Comparison of ENCODE assay signal across 18 cellular contexts in the genomic region with DNA sequence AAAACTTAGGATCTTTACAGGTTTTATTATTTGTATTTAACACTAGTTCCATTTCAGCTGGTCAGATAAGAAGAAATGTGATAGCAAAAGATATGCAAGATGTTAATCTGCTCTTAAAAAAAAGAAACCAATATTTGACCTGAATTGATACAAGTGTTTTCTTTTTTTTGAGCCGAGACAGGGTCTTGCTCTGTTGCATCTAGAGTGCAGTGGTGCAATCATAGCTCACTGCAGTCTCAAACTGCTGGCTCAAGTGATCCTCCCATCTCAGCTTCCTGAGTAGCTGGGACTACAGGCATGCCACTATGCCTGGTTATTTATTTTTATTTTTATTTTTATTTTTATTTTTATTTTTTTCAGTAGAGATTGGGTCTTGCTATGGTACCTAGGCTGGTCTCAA.
DNase-seq lines count a peak whose midpoint lies in the region; ATAC-seq and TF ChIP-seq lines count a peak whose summit lies in the region.
"Had no signal": no experiment of that assay in that cellular context is flagged by ENCODE, and none has a peak within 500 bp of the region (broad histone marks: within the 10 kb centered on the region; RNA-seq: fewer than 3 reads in every experiment).

No MANE protein-coding gene starts in this region.

- no peaks in the 10 kb centered on the region for H3K27me3 Mint-ChIP-seq in activated B cell treated with CpG ODN at 0.5 μM for 24 hours
- no peaks in the 10 kb centered on the region for H3K27me3 Mint-ChIP-seq in naive thymus-derived CD4-positive, alpha-beta T cell
- H3K27me3 Mint-ChIP-seq: CD4-positive, CD25-positive, alpha-beta regulatory T cell; CD8-positive, alpha-beta memory T cell had no signal

- H3K9me3 ChIP-seq in DOHH2 (ENCODE audit: control insufficient read depth, insufficient read depth, low read length) (peaks cover 4% of the 10 kb centered on the region; the same call in 1 of the 2 replicates), smooth muscle cell (replicated peaks; ENCODE audit: low read depth) (no peaks in the 10 kb centered on the region)
- no peaks in the 10 kb centered on the region for H3K9me3 ChIP-seq in naive thymus-derived CD4-positive, alpha-beta T cell (ENCODE audit: control insufficient read depth in 2 of 3, low read length in 3 of 3)
- H3K9me3 ChIP-seq: HAP-1 had no signal

- CTCF ChIA-PET in activated B cell treated with CpG ODN at 0.5 μM for 24 hours (lab: Charles Lee) = interaction anchor here (2.0 kb wide), 1 partner anchor 39 kb away, joined by 6 read pairs; no protein-coding TSS in a partner anchor
- CTCF ChIA-PET in naive thymus-derived CD4-positive, alpha-beta T cell (lab: Charles Lee) = no interaction called here

- no peak overlapping the region for H3K9ac ChIP-seq in smooth muscle cell (ENCODE audit: low read depth)
- H3K9ac ChIP-seq: BLaER1 treated with 17β-estradiol and CSF1 and Interleukin-3, amounts not matched to agents 10 nM and 100 nM; GM23248 had no signal

- peaks cover 96% of the 10 kb centered on the region for H3K4me1 ChIP-seq in DOHH2 (ENCODE audit: control insufficient read depth, low read length)
- peaks cover 7% of the 10 kb centered on the region for H3K4me1 ChIP-seq in smooth muscle cell (ENCODE audit: low read depth)
- H3K4me1 ChIP-seq in naive thymus-derived CD4-positive, alpha-beta T cell (ENCODE audit: control insufficient read depth in 2 of 2, insufficient read depth in 2 of 2, low read length in 2 of 2) = no peaks in the 10 kb centered on the region
- H3K4me1 ChIP-seq: HAP-1 had no signal

- H3K4me3 ChIP-seq in DOHH2 (ENCODE audit: low read length) = peak overlapping the region; percentile 61
- no peak overlapping the region for H3K4me3 ChIP-seq in smooth muscle cell
- no peak overlapping the region for H3K4me3 ChIP-seq in naive thymus-derived CD4-positive, alpha-beta T cell (ENCODE audit: low read length)
- H3K4me3 ChIP-seq: BLaER1 treated with 17β-estradiol and CSF1 and Interleukin-3, amounts not matched to agents 10 nM and 100 nM; GM23248; HAP-1; K562 had no signal

- TF ChIP-seq CTCF in DOHH2 (IDR thresholded peaks at IDR 0.05; ENCODE audit: low read depth, low read length, poor library complexity, severe bottlenecking) = no peak
- TF ChIP-seq CTCF in activated B cell treated with CpG ODN at 0.5 μM for 24 hours (IDR thresholded peaks at IDR 0.05) = no peak
- TF ChIP-seq CTCF in smooth muscle cell (IDR thresholded peaks at IDR 0.05; ENCODE audit: borderline replicate concordance, insufficient read depth, poor library complexity, severe bottlenecking) = no peak

- H3K36me3 ChIP-seq in DOHH2 (ENCODE audit: control insufficient read depth, low read length) = peaks cover 3% of the 10 kb centered on the region
- H3K36me3 ChIP-seq in smooth muscle cell (ENCODE audit: low read depth) = no peaks in the 10 kb centered on the region
- no peaks in the 10 kb centered on the region for H3K36me3 ChIP-seq in naive thymus-derived CD4-positive, alpha-beta T cell (ENCODE audit: control insufficient read depth in 2 of 3, insufficient read depth in 3 of 3, low read length in 3 of 3)
- H3K36me3 ChIP-seq: HAP-1 had no signal

- H3K27ac ChIP-seq in DOHH2 (ENCODE audit: low read depth, low read length) = peak overlapping the region; percentile 85
- no peak overlapping the region for H3K27ac ChIP-seq in smooth muscle cell (ENCODE audit: low read depth)
- H3K27ac ChIP-seq in naive thymus-derived CD4-positive, alpha-beta T cell (ENCODE audit: low read depth, low read length) = no peak overlapping the region
- H3K27ac ChIP-seq: BLaER1 treated with 17β-estradiol and CSF1 and Interleukin-3, amounts not matched to agents 10 nM and 100 nM; GM23248; HL-60 had no signal

- peaks cover 7% of the 10 kb centered on the region for H3K79me2 ChIP-seq in DOHH2 (ENCODE audit: control insufficient read depth, low read length)
- H3K79me2 ChIP-seq in smooth muscle cell (ENCODE audit: low read depth) = peaks cover 8% of the 10 kb centered on the region

- DNase-seq in NAMALWA (ENCODE audit: low spot score) (peak; percentile 28), activated B cell treated with CpG ODN at 0.5 μM for 24 hours (no peak), smooth muscle cell (lab: John Stamatoyannopoulos, UW; ENCODE audit: unreplicated experiment) (no peak)
- no peak for DNase-seq in naive thymus-derived CD4-positive, alpha-beta T cell
- DNase-seq: 8988T; CD4-positive, CD25-positive, alpha-beta regulatory T cell; CD8-positive, alpha-beta memory T cell; COR-L47; DMS 273 treated with DMSO at 0.1 percent for 48 hours; GDM1; GM23248 had no signal

- H3K9me2 ChIP-seq in DOHH2 (replicated peaks; ENCODE audit: control insufficient read depth, low read length) = no peaks in the 10 kb centered on the region

- intact Hi-C loops in activated B cell treated with CpG ODN at 0.5 μM for 24 hours (cut with micrococcal nuclease) = loop anchor here (5.0 kb wide), 1 partner anchor 39 kb away; no protein-coding TSS in a partner anchor
- intact Hi-C loops in naive thymus-derived CD4-positive, alpha-beta T cell (cut with micrococcal nuclease) = no loop called here

- peaks cover 3% of the 10 kb centered on the region for H3K9me3 Mint-ChIP-seq in activated B cell treated with CpG ODN at 0.5 μM for 24 hours
- H3K9me3 Mint-ChIP-seq in naive thymus-derived CD4-positive, alpha-beta T cell = no peaks in the 10 kb centered on the region
- H3K9me3 Mint-ChIP-seq: CD4-positive, CD25-positive, alpha-beta regulatory T cell; CD8-positive, alpha-beta memory T cell had no signal

- POLR2A ChIA-PET in activated B cell treated with CpG ODN at 0.5 μM for 24 hours (lab: Charles Lee) = no interaction called here
- POLR2A ChIA-PET in naive thymus-derived CD4-positive, alpha-beta T cell (lab: Charles Lee) = no interaction called here

- 86% methylated on average over 1 of the region's 1 CpG for WGBS in smooth muscle cell (ENCODE audit: low lambda C conversion rate)

- ATAC-seq in activated B cell treated with CpG ODN at 0.5 μM for 24 hours (ENCODE audit: low read depth) (no peak), GM21737 (IDR thresholded peaks at IDR 0.05; ENCODE audit: unreplicated experiment) (no peak), GM21526 (IDR thresholded peaks at IDR 0.05; ENCODE audit: low FRiP score, unreplicated experiment) (no peak)
- no peak for ATAC-seq in naive thymus-derived CD4-positive, alpha-beta T cell
- ATAC-seq: K562 had no signal

- H3K4me1 Mint-ChIP-seq in activated B cell treated with CpG ODN at 0.5 μM for 24 hours = peaks cover 63% of the 10 kb centered on the region
- peaks cover 0 to 11% (median 4%) of the 10 kb centered on the region in 7 donors for H3K4me1 Mint-ChIP-seq in naive thymus-derived CD4-positive, alpha-beta T cell

- 0 out of 2 replicates have a peak, but pooled peaks cover 8% of the 10 kb centered on the region for H3F3A ChIP-seq in DOHH2 (ENCODE audit: control insufficient read depth, insufficient read depth)
- H3F3A ChIP-seq in smooth muscle cell (ENCODE audit: low read depth) = peaks cover 3% of the 10 kb centered on the region

- H3K4me2 ChIP-seq in DOHH2 (ENCODE audit: low read length) = peak overlapping the region; percentile 88
- H3K4me2 ChIP-seq in smooth muscle cell = no peak overlapping the region
- H3K4me2 ChIP-seq: BLaER1 treated with 17β-estradiol and CSF1 and Interleukin-3, amounts not matched to agents 10 nM and 100 nM had no signal

- H4K20me1 ChIP-seq in DOHH2 (ENCODE audit: control insufficient read depth, insufficient read depth, low read depth, low read length) (no peaks in the 10 kb centered on the region), smooth muscle cell (ENCODE audit: low read depth) (peaks cover 64% of the 10 kb centered on the region)

- peak overlapping the region; percentile 41 for H3K4me3 Mint-ChIP-seq in activated B cell treated with CpG ODN at 0.5 μM for 24 hours
- H3K4me3 Mint-ChIP-seq in naive thymus-derived CD4-positive, alpha-beta T cell = no peak overlapping the region
- H3K4me3 Mint-ChIP-seq: CD4-positive, CD25-positive, alpha-beta regulatory T cell; CD8-positive, alpha-beta memory T cell had no signal

- no peaks in the 10 kb centered on the region for H3K27me3 ChIP-seq in DOHH2 (ENCODE audit: control insufficient read depth, low read length)
- no peaks in the 10 kb centered on the region for H3K27me3 ChIP-seq in smooth muscle cell (ENCODE audit: low read depth)
- H3K27me3 ChIP-seq in naive thymus-derived CD4-positive, alpha-beta T cell (ENCODE audit: control insufficient read depth in 2 of 2, insufficient read depth in 2 of 2, low read length in 2 of 2) = no peaks in the 10 kb centered on the region
- H3K27me3 ChIP-seq: BLaER1 treated with 17β-estradiol and CSF1 and Interleukin-3, amounts not matched to agents 10 nM and 100 nM had no signal

- H3K36me3 Mint-ChIP-seq in activated B cell treated with CpG ODN at 0.5 μM for 24 hours (ENCODE audit: low read depth) = peaks cover 3% of the 10 kb centered on the region
- peaks cover 0 to 15% (median 5%) of the 10 kb centered on the region in 5 donors for H3K36me3 Mint-ChIP-seq in naive thymus-derived CD4-positive, alpha-beta T cell

- H2AFZ ChIP-seq in smooth muscle cell (ENCODE audit: low read depth) = no peak overlapping the region
- H2AFZ ChIP-seq: GM23248 had no signal

- H3K27ac Mint-ChIP-seq in activated B cell treated with CpG ODN at 0.5 μM for 24 hours = no peak overlapping the region
- no peak overlapping the region for H3K27ac Mint-ChIP-seq in naive thymus-derived CD4-positive, alpha-beta T cell
